1 cellular context compared by ENCODE assay signal in genomic region chr12:40192704-40193255, GRCh38.
TF ChIP-seq lines count a peak whose summit lies in the region.

No MANE protein-coding gene starts in this region.

TF ChIP-seq in GM12878, 131 proteins besides CTCF, POLR2A, EP300 and RAD21 (continued from another document):
- TF ChIP-seq, protein P1, sequence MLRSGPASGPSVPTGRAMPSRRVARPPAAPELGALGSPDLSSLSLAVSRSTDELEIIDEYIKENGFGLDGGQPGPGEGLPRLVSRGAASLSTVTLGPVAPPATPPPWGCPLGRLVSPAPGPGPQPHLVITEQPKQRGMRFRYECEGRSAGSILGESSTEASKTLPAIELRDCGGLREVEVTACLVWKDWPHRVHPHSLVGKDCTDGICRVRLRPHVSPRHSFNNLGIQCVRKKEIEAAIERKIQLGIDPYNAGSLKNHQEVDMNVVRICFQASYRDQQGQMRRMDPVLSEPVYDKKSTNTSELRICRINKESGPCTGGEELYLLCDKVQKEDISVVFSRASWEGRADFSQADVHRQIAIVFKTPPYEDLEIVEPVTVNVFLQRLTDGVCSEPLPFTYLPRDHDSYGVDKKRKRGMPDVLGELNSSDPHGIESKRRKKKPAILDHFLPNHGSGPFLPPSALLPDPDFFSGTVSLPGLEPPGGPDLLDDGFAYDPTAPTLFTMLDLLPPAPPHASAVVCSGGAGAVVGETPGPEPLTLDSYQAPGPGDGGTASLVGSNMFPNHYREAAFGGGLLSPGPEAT (IDR thresholded peaks at IDR 0.05; ENCODE audit: low read depth) = peak; percentile 79
- TF ChIP-seq SIN3A (IDR thresholded peaks at IDR 0.05; ENCODE audit: low read depth, low read length) = no peak
- TF ChIP-seq CREB1 (IDR thresholded peaks at IDR 0.05; ENCODE audit: low read depth) = 0 out of 2 replicates have a peak, but pooled peaks have one; percentile 55
- TF ChIP-seq KAT2A (conservative IDR thresholded peaks at IDR 0.05; ENCODE audit: control insufficient read depth, low read depth, low read length) = no peak
- TF ChIP-seq FOXM1 (IDR thresholded peaks at IDR 0.05; ENCODE audit: low read depth, low read length) = peak; percentile 87
- no peak for TF ChIP-seq ZNF274 (IDR thresholded peaks at IDR 0.05; ENCODE audit: insufficient read depth, insufficient read length)
- no peak for TF ChIP-seq CHD4 (IDR thresholded peaks at IDR 0.05)
- TF ChIP-seq PAX5 (IDR thresholded peaks at IDR 0.05; ENCODE audit: borderline replicate concordance, low read depth, low read length) = peak; percentile 97
- TF ChIP-seq ZNF622 (IDR thresholded peaks at IDR 0.05) = no peak
